ENCODE assay signal across 8 cellular contexts in genomic region chr4:84967292-84967651, GRCh38. TPM values are rescaled to one million over a fixed set of nuclear protein-coding genes. Genes with fewer than 3 reads are reported as not detected.
A peak's percentile ranks its signal among the peaks of the same experiment; 100 is the strongest.
DNase-seq lines count a peak whose midpoint lies in the region; FAIRE-seq lines count a peak whose summit lies in the region.

No MANE protein-coding gene starts in this region.

- DNase-seq in amniotic epithelial cell (ENCODE audit: low read depth) (peak; percentile 42), small intestine (peak; percentile 14), posterior cingulate gyrus (no peak), NOMO-1 treated with DMSO at 0.1 percent for 48 hours (lab: John Stamatoyannopoulos, UW; ENCODE audit: unreplicated experiment) (no peak), NCI-H2171 (lab: John Stamatoyannopoulos, UW) (no peak), MV-4-11 (lab: John Stamatoyannopoulos, UW) (no peak)

- no peak overlapping the region for H3K9ac ChIP-seq in HUES48 (ENCODE audit: low read depth, low read length)

- peak overlapping the region; percentile 92 for H3K27ac ChIP-seq in HUES48 (ENCODE audit: low read depth, low read length)
- peak overlapping the region in 1 of 2 donors; percentile 93 for H3K27ac ChIP-seq in small intestine (ENCODE audit: low read depth in 1 of 2, low read length in 1 of 2)

- 5 to 12% (median 10%) methylated on average over 4 of the region's 4 CpGs for WGBS in small intestine, 3 donors

- FAIRE-seq in small intestine (lab: Jason Lieb, UNC) = no peak

- no peaks in the 10 kb centered on the region for H3K36me3 ChIP-seq in HUES48 (ENCODE audit: control insufficient read depth, insufficient read depth, low read length)
- H3K36me3 ChIP-seq in small intestine (ENCODE audit: control insufficient read depth in 2 of 2, insufficient read depth in 2 of 2, low read length in 2 of 2) = no peaks in the 10 kb centered on the region

- H3K4me3 ChIP-seq in HUES48 (ENCODE audit: low read depth, low read length) = peak overlapping the region; percentile 72
- H3K4me3 ChIP-seq in iPS-18c (ENCODE audit: insufficient read depth, low read depth, low read length) = peak overlapping the region; percentile 90
- peak overlapping the region; percentile 83 to 97 for H3K4me3 ChIP-seq in small intestine (ENCODE audit: low read depth in 1 of 2, low read length in 2 of 2)

- intact Hi-C loops in posterior cingulate gyrus (cut with DNase I) = loop anchor here (1.0 to 5.0 kb wide), 3 partner anchors 110 to 390 kb away; no protein-coding TSS in a partner anchor

- H3K4me1 ChIP-seq in HUES48 (ENCODE audit: control insufficient read depth, insufficient read depth, low read length) = peaks cover 32% of the 10 kb centered on the region
- H3K4me1 ChIP-seq in small intestine (ENCODE audit: control insufficient read depth in 2 of 2, insufficient read depth in 1 of 2, low read depth in 1 of 2, low read length in 1 of 2) = no peaks in the 10 kb centered on the region

- no peaks in the 10 kb centered on the region for H3K9me3 ChIP-seq in HUES48 (ENCODE audit: control insufficient read depth, insufficient read depth, low read length)
- no peaks in the 10 kb centered on the region for H3K9me3 ChIP-seq in iPS-18c (ENCODE audit: control insufficient read depth, insufficient read depth, low read length)
- H3K9me3 ChIP-seq in small intestine (ENCODE audit: control insufficient read depth, low read depth) = no peaks in the 10 kb centered on the region

- H3K27me3 ChIP-seq in HUES48 (ENCODE audit: control insufficient read depth, insufficient read depth, low read length) (no peaks in the 10 kb centered on the region), small intestine (ENCODE audit: control insufficient read depth in 2 of 2, insufficient read depth in 2 of 2, low read length in 2 of 2) (no peaks in the 10 kb centered on the region)

RNA-seq across cellular contexts. Expression of gene WDFY3, which starts 0.8 kb away (rescaled TPM):
- 1 to 10 TPM; 3.0 to 8.1 (median 4.7) TPM for polyA plus RNA-seq in small intestine

Comparison
In these comparisons a context has a peak if more than half of its experiments do, and no peak if none do; other contexts are left out.
1. DNase-seq: peak in amniotic epithelial cell (single experiment) and small intestine (single experiment); none in posterior cingulate gyrus (0 of 10), NOMO-1 treated with DMSO at 0.1 percent for 48 hours (single experiment), NCI-H2171 (single experiment) and MV-4-11 (single experiment).
2. Peak in every context shown above with its lines, with median percentiles within 50 percentile points of each other: H3K4me3 ChIP-seq.